In the genomic region with DNA sequence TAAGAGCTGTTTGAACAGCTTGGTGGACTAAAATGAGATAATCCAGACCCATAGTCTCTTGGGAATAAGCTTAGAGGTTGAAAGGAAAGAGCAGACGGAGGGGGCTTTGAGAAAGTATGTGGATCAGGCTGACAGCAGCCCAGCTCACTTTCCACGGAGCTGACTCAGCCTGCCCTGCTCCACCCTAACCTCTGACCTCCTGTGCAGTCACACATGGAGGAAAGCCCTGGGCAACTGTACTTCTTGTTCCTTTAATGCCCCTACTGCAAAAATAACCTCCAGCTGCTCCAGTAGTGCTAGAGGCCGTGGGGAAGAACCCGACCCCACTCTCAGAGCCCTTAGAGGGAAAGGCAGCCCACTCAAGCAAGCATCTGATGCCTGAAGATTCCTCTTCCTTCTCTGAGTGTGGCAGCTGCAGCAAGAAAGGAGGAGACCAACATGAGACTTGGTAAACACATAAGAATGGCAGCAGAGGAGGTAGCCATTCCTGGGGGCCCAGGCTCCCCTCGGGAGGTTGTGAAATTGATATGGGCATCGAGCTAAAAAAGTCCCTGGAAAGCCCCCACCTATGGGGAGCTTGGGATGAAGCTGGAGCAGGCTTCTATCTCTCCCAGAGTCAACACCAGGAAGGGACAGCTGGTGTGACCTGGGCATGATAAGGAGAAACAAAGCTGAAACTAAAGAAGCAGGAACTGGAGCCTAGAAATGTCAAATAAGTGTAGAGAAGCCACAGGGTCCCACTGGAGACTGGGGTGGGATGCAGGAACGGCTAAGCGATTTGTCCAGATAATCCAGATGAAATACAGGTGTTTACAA, we compare ENCODE assay signal across 12 cellular contexts.
DNase-seq lines count a peak whose midpoint lies in the region; ATAC-seq and TF ChIP-seq lines count a peak whose summit lies in the region.
"Had no signal": no experiment of that assay in that cellular context is flagged by ENCODE, and none has a peak within 500 bp of the region (broad histone marks: within the 10 kb centered on the region; RNA-seq: fewer than 3 reads in every experiment).

No MANE protein-coding gene starts in this region.

- H3K27me3 Mint-ChIP-seq in osteocyte (ENCODE audit: unreplicated experiment): no peaks in the 10 kb centered on the region
- no peaks in the 10 kb centered on the region for H3K27me3 Mint-ChIP-seq in natural killer cell treated with Interleukin-12 subunit alpha and Interleukin-12 subunit beta and Interleukin-15 and Interleukin-18, amount 100 ng/mL, for 72 hours

- peaks cover 44% of the 10 kb centered on the region for H3K4me1 Mint-ChIP-seq in osteocyte (ENCODE audit: unreplicated experiment)
- peaks cover 45 to 48% of the 10 kb centered on the region in 2 donors for H3K4me1 Mint-ChIP-seq in natural killer cell treated with Interleukin-12 subunit alpha and Interleukin-12 subunit beta and Interleukin-15 and Interleukin-18, amount 100 ng/mL, for 72 hours (ENCODE audit: low read depth in 2 of 2)

- H3K4me3 ChIP-seq in effector memory CD4-positive, alpha-beta T cell (ENCODE audit: insufficient read depth, low read depth, low read length, poor library complexity, severe bottlenecking): no peak overlapping the region
- H3K4me3 ChIP-seq: heart left ventricle had no signal

- no peak for TF ChIP-seq CTCF in osteocyte (IDR thresholded peaks at IDR 0.05)

- H3K4me3 Mint-ChIP-seq in osteocyte (ENCODE audit: unreplicated experiment): no peak overlapping the region
- no peak overlapping the region for H3K4me3 Mint-ChIP-seq in natural killer cell treated with Interleukin-12 subunit alpha and Interleukin-12 subunit beta and Interleukin-15 and Interleukin-18, amount 100 ng/mL, for 72 hours

- no peaks in the 10 kb centered on the region for H3K9me3 Mint-ChIP-seq in osteocyte (ENCODE audit: unreplicated experiment)
- no peaks in the 10 kb centered on the region for H3K9me3 Mint-ChIP-seq in natural killer cell treated with Interleukin-12 subunit alpha and Interleukin-12 subunit beta and Interleukin-15 and Interleukin-18, amount 100 ng/mL, for 72 hours

- no peak for ATAC-seq in GM21515 (IDR thresholded peaks at IDR 0.05; ENCODE audit: unreplicated experiment)
- no peak for ATAC-seq in HG03025 (IDR thresholded peaks at IDR 0.05; ENCODE audit: low FRiP score, unreplicated experiment)
- no peak for ATAC-seq in natural killer cell treated with Interleukin-12 subunit alpha and Interleukin-12 subunit beta and Interleukin-15 and Interleukin-18, amount 100 ng/mL, for 72 hours

- no peaks in the 10 kb centered on the region for H3K9me3 ChIP-seq in effector memory CD4-positive, alpha-beta T cell (ENCODE audit: control insufficient read depth, low read length)
- H3K9me3 ChIP-seq: heart left ventricle had no signal

- H3K27me3 ChIP-seq in effector memory CD4-positive, alpha-beta T cell (replicated peaks; ENCODE audit: control insufficient read depth, insufficient read depth, low read length, poor library complexity, severe bottlenecking): no peaks in the 10 kb centered on the region
- H3K27me3 ChIP-seq: heart left ventricle had no signal

- H3K36me3 ChIP-seq in effector memory CD4-positive, alpha-beta T cell (ENCODE audit: control insufficient read depth, insufficient read depth, low read length): no peaks in the 10 kb centered on the region
- H3K36me3 ChIP-seq: heart left ventricle had no signal

- H3K36me3 Mint-ChIP-seq in osteocyte (ENCODE audit: unreplicated experiment): no peaks in the 10 kb centered on the region
- H3K36me3 Mint-ChIP-seq in natural killer cell treated with Interleukin-12 subunit alpha and Interleukin-12 subunit beta and Interleukin-15 and Interleukin-18, amount 100 ng/mL, for 72 hours: no peaks in the 10 kb centered on the region

- DNase-seq in CD1c-positive myeloid dendritic cell (ENCODE audit: extremely low spot score) (peak; percentile 46), NCI-H2171 (lab: John Stamatoyannopoulos, UW) (peak; percentile 5), ecto neural progenitor cell (ENCODE audit: low spot score) (peak; percentile 69), osteocyte (ENCODE audit: extremely low spot score, unreplicated experiment) (no peak)
- DNase-seq in natural killer cell treated with Interleukin-12 subunit alpha and Interleukin-12 subunit beta and Interleukin-15 and Interleukin-18, amount 100 ng/mL, for 72 hours (ENCODE audit: low spot score): no peak
- DNase-seq in effector memory CD4-positive, alpha-beta T cell: no peak
- DNase-seq: activated naive CD4-positive, alpha-beta T cell treated with Interleukin-2 at 50 U/mL for 16 hours; DND-41 had no signal

- no peak overlapping the region for H3K27ac ChIP-seq in effector memory CD4-positive, alpha-beta T cell (ENCODE audit: insufficient read depth, low read length, poor library complexity, severe bottlenecking)
- H3K27ac ChIP-seq: heart left ventricle, KMS-11 had no signal

- peaks cover 2% of the 10 kb centered on the region for H3K4me1 ChIP-seq in effector memory CD4-positive, alpha-beta T cell (ENCODE audit: control insufficient read depth, insufficient read depth, low read length, poor library complexity, severe bottlenecking)

- H3K27ac Mint-ChIP-seq in osteocyte (ENCODE audit: unreplicated experiment): peak overlapping the region; percentile 65
- H3K27ac Mint-ChIP-seq in natural killer cell treated with Interleukin-12 subunit alpha and Interleukin-12 subunit beta and Interleukin-15 and Interleukin-18, amount 100 ng/mL, for 72 hours: peak overlapping the region in 1 of 2 donors; percentile 36

Comparison
In these comparisons a context has a peak if more than half of its experiments do, and no peak if none do; other contexts are left out.
1. DNase-seq: peak in CD1c-positive myeloid dendritic cell (single experiment), NCI-H2171 (single experiment) and ecto neural progenitor cell (single experiment); none in osteocyte (single experiment), natural killer cell treated with Interleukin-12 subunit alpha and Interleukin-12 subunit beta and Interleukin-15 and Interleukin-18, amount 100 ng/mL, for 72 hours (single experiment) and effector memory CD4-positive, alpha-beta T cell (0 of 3).